Comparison of ENCODE assay signal across 1 cellular context in genomic region chr15:34038023-34038403, GRCh38.
TF ChIP-seq lines count a peak whose summit lies in the region.

No MANE protein-coding gene starts in this region.

TF ChIP-seq in K562, 482 proteins besides CTCF, POLR2A, EP300 and RAD21 (continued from another document):
- TF ChIP-seq, protein P1, sequence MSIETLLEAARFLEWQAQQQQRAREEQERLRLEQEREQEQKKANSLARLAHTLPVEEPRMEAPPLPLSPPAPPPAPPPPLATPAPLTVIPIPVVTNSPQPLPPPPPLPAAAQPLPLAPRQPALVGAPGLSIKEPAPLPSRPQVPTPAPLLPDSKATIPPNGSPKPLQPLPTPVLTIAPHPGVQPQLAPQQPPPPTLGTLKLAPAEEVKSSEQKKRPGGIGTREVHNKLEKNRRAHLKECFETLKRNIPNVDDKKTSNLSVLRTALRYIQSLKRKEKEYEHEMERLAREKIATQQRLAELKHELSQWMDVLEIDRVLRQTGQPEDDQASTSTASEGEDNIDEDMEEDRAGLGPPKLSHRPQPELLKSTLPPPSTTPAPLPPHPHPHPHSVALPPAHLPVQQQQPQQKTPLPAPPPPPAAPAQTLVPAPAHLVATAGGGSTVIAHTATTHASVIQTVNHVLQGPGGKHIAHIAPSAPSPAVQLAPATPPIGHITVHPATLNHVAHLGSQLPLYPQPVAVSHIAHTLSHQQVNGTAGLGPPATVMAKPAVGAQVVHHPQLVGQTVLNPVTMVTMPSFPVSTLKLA (conservative IDR thresholded peaks at IDR 0.05): 0 out of 4 replicates have a peak, but pooled peaks of 1 of the 2 experiments have one; percentile 20
- TF ChIP-seq, protein P2, sequence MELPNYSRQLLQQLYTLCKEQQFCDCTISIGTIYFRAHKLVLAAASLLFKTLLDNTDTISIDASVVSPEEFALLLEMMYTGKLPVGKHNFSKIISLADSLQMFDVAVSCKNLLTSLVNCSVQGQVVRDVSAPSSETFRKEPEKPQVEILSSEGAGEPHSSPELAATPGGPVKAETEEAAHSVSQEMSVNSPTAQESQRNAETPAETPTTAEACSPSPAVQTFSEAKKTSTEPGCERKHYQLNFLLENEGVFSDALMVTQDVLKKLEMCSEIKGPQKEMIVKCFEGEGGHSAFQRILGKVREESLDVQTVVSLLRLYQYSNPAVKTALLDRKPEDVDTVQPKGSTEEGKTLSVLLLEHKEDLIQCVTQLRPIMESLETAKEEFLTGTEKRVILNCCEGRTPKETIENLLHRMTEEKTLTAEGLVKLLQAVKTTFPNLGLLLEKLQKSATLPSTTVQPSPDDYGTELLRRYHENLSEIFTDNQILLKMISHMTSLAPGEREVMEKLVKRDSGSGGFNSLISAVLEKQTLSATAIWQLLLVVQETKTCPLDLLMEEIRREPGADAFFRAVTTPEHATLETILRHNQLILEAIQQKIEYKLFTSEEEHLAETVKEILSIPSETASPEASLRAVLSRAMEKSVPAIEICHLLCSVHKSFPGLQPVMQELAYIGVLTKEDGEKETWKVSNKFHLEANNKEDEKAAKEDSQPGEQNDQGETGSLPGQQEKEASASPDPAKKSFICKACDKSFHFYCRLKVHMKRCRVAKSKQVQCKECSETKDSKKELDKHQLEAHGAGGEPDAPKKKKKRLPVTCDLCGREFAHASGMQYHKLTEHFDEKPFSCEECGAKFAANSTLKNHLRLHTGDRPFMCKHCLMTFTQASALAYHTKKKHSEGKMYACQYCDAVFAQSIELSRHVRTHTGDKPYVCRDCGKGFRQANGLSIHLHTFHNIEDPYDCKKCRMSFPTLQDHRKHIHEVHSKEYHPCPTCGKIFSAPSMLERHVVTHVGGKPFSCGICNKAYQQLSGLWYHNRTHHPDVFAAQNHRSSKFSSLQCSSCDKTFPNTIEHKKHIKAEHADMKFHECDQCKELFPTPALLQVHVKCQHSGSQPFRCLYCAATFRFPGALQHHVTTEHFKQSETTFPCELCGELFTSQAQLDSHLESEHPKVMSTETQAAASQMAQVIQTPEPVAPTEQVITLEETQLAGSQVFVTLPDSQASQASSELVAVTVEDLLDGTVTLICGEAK (IDR thresholded peaks at IDR 0.05): 0 out of 2 replicates have a peak, but pooled peaks have one; percentile 27
- TF ChIP-seq, protein P2 (CRISPR knock-in tag; IDR thresholded peaks at IDR 0.05): no peak
- TF ChIP-seq CHD4 (IDR thresholded peaks at IDR 0.05; ENCODE audit: insufficient read depth, insufficient replicate concordance, low read depth, low read length, poor library complexity, severe bottlenecking) (no peak), HDAC2 (IDR thresholded peaks at IDR 0.05) (0 out of 2 replicates have a peak, but pooled peaks have one; percentile 20), MTA3 (IDR thresholded peaks at IDR 0.05; ENCODE audit: borderline replicate concordance) (0 out of 2 replicates have a peak, but pooled peaks have one; percentile 14), NELFE (IDR thresholded peaks at IDR 0.05; ENCODE audit: insufficient read depth, insufficient read length) (no peak)
